23 cellular contexts compared by ENCODE assay signal in the genomic region with DNA sequence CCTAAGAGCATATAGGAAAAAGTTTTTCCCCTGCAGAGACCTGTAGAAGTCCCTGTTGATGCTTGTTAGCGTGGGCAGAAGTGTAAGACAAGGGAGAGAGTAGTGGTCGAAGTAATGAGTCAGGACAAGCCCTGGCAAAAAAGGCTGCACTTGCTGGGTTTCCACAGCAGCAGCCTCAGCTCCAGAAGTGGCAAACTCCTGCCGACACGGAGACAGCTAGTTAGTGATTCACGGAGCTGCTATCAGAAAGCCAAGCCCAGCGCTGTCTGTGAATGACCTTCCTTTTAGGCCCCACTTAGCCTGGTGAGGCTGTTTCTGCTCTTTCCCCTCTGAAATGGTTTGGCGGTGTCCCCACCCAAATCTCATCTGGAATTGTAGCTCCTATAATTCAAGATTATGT.
A peak's percentile ranks its signal among the peaks of the same experiment; 100 is the strongest.
DNase-seq lines count a peak whose midpoint lies in the region; ATAC-seq, FAIRE-seq and TF ChIP-seq lines count a peak whose summit lies in the region.
"Had no signal": no experiment of that assay in that cellular context is flagged by ENCODE, and none has a peak within 500 bp of the region (broad histone marks: within the 10 kb centered on the region; RNA-seq: fewer than 3 reads in every experiment).

No MANE protein-coding gene starts in this region.

- H3K4me3 ChIP-seq in HepG2 (replicated peaks in 1 of 3; ENCODE audit: insufficient read depth in 1 of 3, low read depth in 2 of 3, low read length in 3 of 3), result no peak overlapping the region
- H3K4me3 ChIP-seq in right lobe of liver, result no peak overlapping the region
- no peak overlapping the region for H3K4me3 ChIP-seq in bronchial epithelial cell (ENCODE audit: low read depth, low read length)
- no peak overlapping the region for H3K4me3 ChIP-seq in smooth muscle cell
- H3K4me3 ChIP-seq: A549; BLaER1 treated with 17β-estradiol and CSF1 and Interleukin-3, amounts not matched to agents 10 nM and 100 nM; GM12878; GM23338 had no signal

- ATAC-seq in HepG2 (peak; percentile 79), right lobe of liver (no peak)
- ATAC-seq: A549, GM12878, GM23338, HCT116 had no signal

- TF ChIP-seq EP300 in HepG2 (IDR thresholded peaks at IDR 0.05; ENCODE audit: low read depth in 2 of 2, low read length in 2 of 2) (no peak), HepG2 (CRISPR knock-in tag; IDR thresholded peaks at IDR 0.05; ENCODE audit: borderline replicate concordance) (no peak)

- CTCF ChIA-PET in HepG2 (lab: Yijun Ruan, JAX; ENCODE audit: low intra/inter-chr PET ratio, low total read pairs), result no interaction called here

- intact Hi-C loops in HepG2 (cut with micrococcal nuclease; ENCODE audit: unreplicated experiment), result no loop called here
- intact Hi-C loops in right lobe of liver (cut with DNase I), result no loop called here

- no peaks in the 10 kb centered on the region for H3F3A ChIP-seq in smooth muscle cell (ENCODE audit: low read depth)

- H3K36me3 ChIP-seq in HepG2 (replicated peaks in 1 of 2; ENCODE audit: control insufficient read depth in 1 of 2, insufficient read depth in 2 of 2, low read length in 2 of 2) (no peaks in the 10 kb centered on the region), right lobe of liver (no peaks in the 10 kb centered on the region), bronchial epithelial cell (ENCODE audit: control insufficient read depth, insufficient read depth, low read length) (no peaks in the 10 kb centered on the region), smooth muscle cell (ENCODE audit: low read depth) (no peaks in the 10 kb centered on the region)
- H3K36me3 ChIP-seq: BE2C; BLaER1 treated with 17β-estradiol and CSF1 and Interleukin-3, amounts not matched to agents 10 nM and 100 nM had no signal

- DNase-seq in HepG2 (ENCODE audit: low spot score) (no peak), right lobe of liver (no peak), bronchial epithelial cell (ENCODE audit: low read depth) (peak; percentile 25), smooth muscle cell (lab: John Stamatoyannopoulos, UW; ENCODE audit: unreplicated experiment) (no peak), NCI-H510A (lab: John Stamatoyannopoulos, UW) (no peak), NCI-H1694 treated with DMSO at 0.1 percent for 48 hours (lab: John Stamatoyannopoulos, UW) (no peak)
- DNase-seq: 8988T; ACHN; AML-193; BE2C; CD4-positive, alpha-beta T cell; CD8-positive, alpha-beta memory T cell; DMS 273 treated with DMSO at 0.1 percent for 48 hours; DMS79; EL; GDM1; H9 had no signal

- H3K4me2 ChIP-seq in HepG2 (ENCODE audit: low read depth, low read length) (peak overlapping the region; percentile 2; the same call in 1 of the 2 replicates), smooth muscle cell (no peak overlapping the region)
- H3K4me2 ChIP-seq: A549; BLaER1 treated with 17β-estradiol and CSF1 and Interleukin-3, amounts not matched to agents 10 nM and 100 nM; GM23338 had no signal

- H3K9ac ChIP-seq in HepG2 (ENCODE audit: insufficient read depth, low read depth, low read length), result no peak overlapping the region
- no peak overlapping the region for H3K9ac ChIP-seq in smooth muscle cell (ENCODE audit: low read depth)
- H3K9ac ChIP-seq: BLaER1 treated with 17β-estradiol and CSF1 and Interleukin-3, amounts not matched to agents 10 nM and 100 nM had no signal

- no peaks in the 10 kb centered on the region for H3K79me2 ChIP-seq in HepG2 (ENCODE audit: insufficient read depth, low read length)
- no peaks in the 10 kb centered on the region for H3K79me2 ChIP-seq in smooth muscle cell (ENCODE audit: low read depth)

- H3K4me1 ChIP-seq in HepG2 (ENCODE audit: insufficient read depth, low read length), result peaks cover 18% of the 10 kb centered on the region
- H3K4me1 ChIP-seq in right lobe of liver, result no peaks in the 10 kb centered on the region
- no peaks in the 10 kb centered on the region for H3K4me1 ChIP-seq in smooth muscle cell (ENCODE audit: low read depth)
- H3K4me1 ChIP-seq: BE2C; BLaER1 treated with 17β-estradiol and CSF1 and Interleukin-3, amounts not matched to agents 10 nM and 100 nM had no signal

- H3K27ac ChIP-seq in HepG2 (ENCODE audit: extremely low read length, insufficient read depth, low read length) (no peak overlapping the region), right lobe of liver (no peak overlapping the region), smooth muscle cell (ENCODE audit: low read depth) (peak overlapping the region; percentile 18)
- H3K27ac ChIP-seq: A549; BLaER1 treated with 17β-estradiol and CSF1 and Interleukin-3, amounts not matched to agents 10 nM and 100 nM had no signal

- BruUV-seq in HepG2 (replicated peaks; lab: Mats Ljungman, UMichigan), result no TSS peak

- H3K9me3 ChIP-seq in HepG2 (ENCODE audit: low read length) (no peaks in the 10 kb centered on the region), right lobe of liver (no peaks in the 10 kb centered on the region), smooth muscle cell (replicated peaks; ENCODE audit: low read depth) (no peaks in the 10 kb centered on the region)
- H3K9me3 ChIP-seq: A549, BE2C had no signal

- TF ChIP-seq RAD21 in HepG2 (CRISPR knock-in tag; IDR thresholded peaks at IDR 0.05), result no peak

- in situ Hi-C loops in HepG2 (cut with HindIII; ENCODE audit: extremely low pct_ligation_motif_present, low pct_unique_long_range_greater_than_20kb), result loop anchor here (5.0 kb wide), 1 partner anchor 1079 kb away; no protein-coding TSS in a partner anchor

- no peaks in the 10 kb centered on the region for H4K20me1 ChIP-seq in HepG2 (ENCODE audit: insufficient read depth, low read length)
- no peaks in the 10 kb centered on the region for H4K20me1 ChIP-seq in smooth muscle cell (ENCODE audit: low read depth)
- H4K20me1 ChIP-seq: BLaER1 treated with 17β-estradiol and CSF1 and Interleukin-3, amounts not matched to agents 10 nM and 100 nM had no signal

- TF ChIP-seq CTCF in HepG2 (CRISPR knock-in tag; IDR thresholded peaks at IDR 0.05) (no peak), right lobe of liver (IDR thresholded peaks at IDR 0.05) (no peak), bronchial epithelial cell (IDR thresholded peaks at IDR 0.05; ENCODE audit: insufficient read depth, low read length, severe bottlenecking) (no peak), smooth muscle cell (IDR thresholded peaks at IDR 0.05; ENCODE audit: borderline replicate concordance, insufficient read depth, poor library complexity, severe bottlenecking) (no peak)

- WGBS in HepG2 (ENCODE audit: low lambda C conversion rate), result 20% methylated on average over 7 of the region's 7 CpGs
- 95% methylated on average over 3 of the region's 7 CpGs for WGBS in right lobe of liver (ENCODE audit: insufficient coverage, low coverage, low lambda C conversion rate, missing lambda C conversion rate)
- WGBS in smooth muscle cell (ENCODE audit: low lambda C conversion rate), result 66% methylated on average over 7 of the region's 7 CpGs

- no peak for FAIRE-seq in HepG2 (lab: Jason Lieb, UNC)
- FAIRE-seq in bronchial epithelial cell (lab: Jason Lieb, UNC), result no peak
- FAIRE-seq: A549, D721Med, GM12878 had no signal

- no peak for TF ChIP-seq POLR2A in HepG2 (IDR thresholded peaks at IDR 0.05; ENCODE audit: insufficient read depth in 1 of 2, low read depth in 2 of 2, low read length in 2 of 2)
- no peak for TF ChIP-seq POLR2A in right lobe of liver (IDR thresholded peaks at IDR 0.05)

- POLR2A ChIA-PET in HepG2 (lab: Yijun Ruan, JAX), result no interaction called here

- H2AFZ ChIP-seq in HepG2 (ENCODE audit: low read length), result no peak overlapping the region
- no peak overlapping the region for H2AFZ ChIP-seq in smooth muscle cell (ENCODE audit: low read depth)
- H2AFZ ChIP-seq: GM23338 had no signal

- H3K27me3 ChIP-seq in HepG2 (ENCODE audit: control insufficient read depth in 1 of 2, insufficient read depth in 2 of 2, low read length in 2 of 2) (peaks cover 0 to 20% of the 10 kb centered on the region in 2 experiments; a peak in 2 of 5 replicates), right lobe of liver (no peaks in the 10 kb centered on the region), bronchial epithelial cell (ENCODE audit: control insufficient read depth, insufficient read depth, low read length) (no peaks in the 10 kb centered on the region), smooth muscle cell (ENCODE audit: low read depth) (no peaks in the 10 kb centered on the region)
- H3K27me3 ChIP-seq: BLaER1 treated with 17β-estradiol and CSF1 and Interleukin-3, amounts not matched to agents 10 nM and 100 nM had no signal

TF ChIP-seq in HepG2, 621 proteins besides CTCF, POLR2A, EP300 and RAD21 (continues in another document):
- no peak for TF ChIP-seq RBFOX2 (IDR thresholded peaks at IDR 0.05; ENCODE audit: low read depth, low read length)
- TF ChIP-seq ZBTB39 (CRISPR knock-in tag; IDR thresholded peaks at IDR 0.05), result no peak
- no peak for TF ChIP-seq FOXK1 (CRISPR knock-in tag; IDR thresholded peaks at IDR 0.05; ENCODE audit: borderline replicate concordance, low read depth)
- TF ChIP-seq KDM1A (CRISPR knock-in tag; IDR thresholded peaks at IDR 0.05), result no peak
- no peak for TF ChIP-seq SALL1 (CRISPR knock-in tag; IDR thresholded peaks at IDR 0.05)
- no peak for TF ChIP-seq ZNF598 (CRISPR knock-in tag; IDR thresholded peaks at IDR 0.05; ENCODE audit: borderline replicate concordance)
- TF ChIP-seq POGZ (CRISPR knock-in tag; IDR thresholded peaks at IDR 0.05), result no peak
- no peak for TF ChIP-seq ATAD3A (CRISPR knock-in tag; IDR thresholded peaks at IDR 0.05)
- TF ChIP-seq SRSF9 (IDR thresholded peaks at IDR 0.05; ENCODE audit: borderline replicate concordance, insufficient read depth, low read depth, low read length, poor library complexity, severe bottlenecking), result no peak
- no peak for TF ChIP-seq SSRP1 (CRISPR knock-in tag; IDR thresholded peaks at IDR 0.05)
- TF ChIP-seq ZFP36 (IDR thresholded peaks at IDR 0.05; ENCODE audit: borderline replicate concordance, low read depth, low read length, partially characterized antibody), result no peak
- TF ChIP-seq PHF8 (CRISPR knock-in tag; IDR thresholded peaks at IDR 0.05), result no peak
- TF ChIP-seq RFXAP (CRISPR knock-in tag; IDR thresholded peaks at IDR 0.05; ENCODE audit: borderline replicate concordance), result no peak
